ENCODE assay signal across 25 cellular contexts in genomic region chr2:189772212-189772611, GRCh38.
"Had no signal": no experiment of that assay in that cellular context is flagged by ENCODE, and none has a peak within 500 bp of the region (broad histone marks: within the 10 kb centered on the region; RNA-seq: fewer than 3 reads in every experiment).

No MANE protein-coding gene starts in this region.

- DNase-seq: activated CD4-positive, alpha-beta memory T cell treated with anti-CD3 and anti-CD28 coated beads for 36 hours; activated CD4-positive, alpha-beta T cell treated with anti-CD3 and anti-CD28 coated beads, Interleukin-2, amount 10 ng/mL, durations not matched to agents 24 days and 14 days; activated CD8-positive, alpha-beta memory T cell treated with anti-CD3 and anti-CD28 coated beads, Interleukin-2, amount 50 U/mL, for 4 hours; activated effector memory CD4-positive, alpha-beta T cell treated with Interleukin-2 at 50 U/mL for 16 hours; activated T-cell treated with anti-CD3 and anti-CD28 coated beads, Interleukin-2, amount 50 U/mL, for 4 hours; adrenal gland; aorta; body of pancreas; cerebellar nuclear complex; colonic mucosa; effector CD8-positive, alpha-beta T cell; left ventricle myocardium superior; mammary epithelial cell; ovary; stimulated activated CD4-positive, alpha-beta T cell treated with anti-CD3 and anti-CD28 coated beads, Interleukin-1b, Interleukin-23, amount 100 ng/mL, for 48 hours; stimulated activated CD4-positive, alpha-beta T cell treated with anti-CD3 and anti-CD28 coated beads, Interleukin-4, amount 100 ng/mL, for 4 hours; stimulated activated CD8-positive, alpha-beta memory T cell treated with anti-CD3 and anti-CD28 coated beads, Interleukin-4, amount 100 ng/mL, for 48 hours; stimulated activated naive CD8-positive, alpha-beta T cell treated with anti-CD3 and anti-CD28 coated beads, Interleukin-15, amount 100 ng/mL, for 72 hours; thyroid gland; upper lobe of right lung had no signal

- H3K9me3 ChIP-seq: adrenal gland, body of pancreas, colonic mucosa, ovary, prostate gland, thyroid gland, upper lobe of right lung had no signal

- H3K27ac Mint-ChIP-seq: activated CD4-positive, alpha-beta memory T cell treated with anti-CD3 and anti-CD28 coated beads for 36 hours; activated CD4-positive, alpha-beta T cell treated with anti-CD3 and anti-CD28 coated beads, Interleukin-2, amount 10 ng/mL, durations not matched to agents 24 days and 14 days; nephron; stimulated activated memory B cell treated with anti-CD40 and anti-IgM and Interleukin-4, amounts not matched to agents 10 μg/mL and 1 μg/mL and 100 μg/mL, for 72 hours; stimulated activated naive CD8-positive, alpha-beta T cell treated with anti-CD3 and anti-CD28 coated beads, Interleukin-15, amount 100 ng/mL, for 72 hours had no signal

- H3K27ac ChIP-seq: colonic mucosa, ovary, prostate gland, thyroid gland, upper lobe of right lung had no signal

- H3K4me3 ChIP-seq: adrenal gland, body of pancreas, colonic mucosa, ovary, prostate gland, smooth muscle cell, thyroid gland, upper lobe of right lung had no signal

- H3K9me3 Mint-ChIP-seq: activated CD4-positive, alpha-beta memory T cell treated with anti-CD3 and anti-CD28 coated beads for 36 hours; activated CD4-positive, alpha-beta T cell treated with anti-CD3 and anti-CD28 coated beads, Interleukin-2, amount 10 ng/mL, durations not matched to agents 24 days and 14 days; activated naive CD4-positive, alpha-beta T cell treated with anti-CD3 and anti-CD28 coated beads, Interleukin-2, amount 50 U/mL, for 72 hours; activated T-cell treated with anti-CD3 and anti-CD28 coated beads, Interleukin-2, amount 50 U/mL, for 4 hours; nephron; stimulated activated memory B cell treated with anti-CD40 and anti-IgM and Interleukin-4, amounts not matched to agents 10 μg/mL and 1 μg/mL and 100 μg/mL, for 72 hours; stimulated activated naive CD8-positive, alpha-beta T cell treated with anti-CD3 and anti-CD28 coated beads, Interleukin-15, amount 100 ng/mL, for 72 hours had no signal

- H3K4me1 Mint-ChIP-seq: nephron; stimulated activated memory B cell treated with anti-CD40 and anti-IgM and Interleukin-4, amounts not matched to agents 10 μg/mL and 1 μg/mL and 100 μg/mL, for 72 hours; stimulated activated naive CD8-positive, alpha-beta T cell treated with anti-CD3 and anti-CD28 coated beads, Interleukin-15, amount 100 ng/mL, for 72 hours had no signal

- H3K27me3 Mint-ChIP-seq: activated CD4-positive, alpha-beta memory T cell treated with anti-CD3 and anti-CD28 coated beads for 36 hours; activated CD4-positive, alpha-beta T cell treated with anti-CD3 and anti-CD28 coated beads, Interleukin-2, amount 10 ng/mL, durations not matched to agents 24 days and 14 days; stimulated activated memory B cell treated with anti-CD40 and anti-IgM and Interleukin-4, amounts not matched to agents 10 μg/mL and 1 μg/mL and 100 μg/mL, for 72 hours; stimulated activated naive CD8-positive, alpha-beta T cell treated with anti-CD3 and anti-CD28 coated beads, Interleukin-15, amount 100 ng/mL, for 72 hours had no signal

- H3K36me3 ChIP-seq: ovary, prostate gland had no signal

- H3K27me3 ChIP-seq: adrenal gland, body of pancreas, colonic mucosa, ovary, thyroid gland, upper lobe of right lung had no signal

- H3K4me1 ChIP-seq: body of pancreas, colonic mucosa, thyroid gland, upper lobe of right lung had no signal

- H3K4me3 Mint-ChIP-seq: activated CD4-positive, alpha-beta memory T cell treated with anti-CD3 and anti-CD28 coated beads for 36 hours; activated CD4-positive, alpha-beta T cell treated with anti-CD3 and anti-CD28 coated beads, Interleukin-2, amount 10 ng/mL, durations not matched to agents 24 days and 14 days; activated T-cell treated with anti-CD3 and anti-CD28 coated beads, Interleukin-2, amount 50 U/mL, for 4 hours; nephron; stimulated activated memory B cell treated with anti-CD40 and anti-IgM and Interleukin-4, amounts not matched to agents 10 μg/mL and 1 μg/mL and 100 μg/mL, for 72 hours; stimulated activated naive CD8-positive, alpha-beta T cell treated with anti-CD3 and anti-CD28 coated beads, Interleukin-15, amount 100 ng/mL, for 72 hours had no signal
